In genomic region chr13:113158946-113159345, GRCh38 we compare ENCODE assay signal across 28 cellular contexts. TPM values are rescaled to one million over a fixed set of nuclear protein-coding genes. Genes with fewer than 3 reads are reported as not detected.
"Had no signal": no experiment of that assay in that cellular context is flagged by ENCODE, and none has a peak within 500 bp of the region (broad histone marks: within the 10 kb centered on the region; RNA-seq: fewer than 3 reads in every experiment).

No MANE protein-coding gene starts in this region.

- H3K27ac ChIP-seq: brain microvascular endothelial cell, cardiac muscle cell, Peyer's patch, RWPE1, SJCRH30, VCaP had no signal

- DNase-seq: activated CD4-positive, alpha-beta memory T cell treated with anti-CD3 and anti-CD28 coated beads, Interleukin-2, amount 10 ng/mL, durations not matched to agents 7 days and 5 days; activated CD4-positive, alpha-beta T cell treated with anti-CD3 and anti-CD28 coated beads for 36 hours; activated CD4-positive, alpha-beta T cell treated with anti-CD3 and anti-CD28 coated beads, Interleukin-2, amount 50 U/mL, for 1 hour; activated gamma-delta T cell treated with Interleukin-2 at 50 U/mL for 16 hours; activated naive CD4-positive, alpha-beta T cell treated with anti-CD3 and anti-CD28 coated beads, Interleukin-2, amount 10 ng/mL, durations not matched to agents 7 days and 5 days; activated naive CD8-positive, alpha-beta T cell treated with anti-CD3 and anti-CD28 coated beads for 36 hours; activated T-cell treated with anti-CD3 and anti-CD28 coated beads, Interleukin-2, amount 50 U/mL, for 72 hours; brain microvascular endothelial cell; Kasumi-1; NCI-H1105 treated with DMSO at 0.1 percent for 48 hours; NCI-H1436 treated with DMSO at 0.1 percent for 48 hours; NCI-H187; NCI-H2081 treated with DMSO at 0.1 percent for 48 hours; NCI-H526; NCI-H774; Right ventricle myocardium superior; SK-N-SH; T-helper 1 cell had no signal

- ATAC-seq: activated CD4-positive, alpha-beta T cell treated with anti-CD3 and anti-CD28 coated beads for 36 hours; activated T-cell treated with anti-CD3 and anti-CD28 coated beads, Interleukin-2, amount 50 U/mL, for 72 hours had no signal

- H3K27me3 ChIP-seq: brain microvascular endothelial cell had no signal

- H3K4me2 ChIP-seq: SK-N-SH had no signal

- H3K4me1 ChIP-seq: Peyer's patch had no signal

- H3K9ac ChIP-seq: SK-N-SH had no signal

- H3K9me3 ChIP-seq: Peyer's patch, SJCRH30, SK-N-SH had no signal

- H3K36me3 ChIP-seq: brain microvascular endothelial cell, cardiac muscle cell, Peyer's patch, SJCRH30 had no signal

- H3K4me3 ChIP-seq: cardiac muscle cell, Peyer's patch, SJCRH30 had no signal

RNA-seq across cellular contexts. Expression of gene PROZ, which starts 0.5 kb away (rescaled TPM):
- total RNA-seq: activated CD4-positive, alpha-beta memory T cell treated with anti-CD3 and anti-CD28 coated beads, Interleukin-2, amount 10 ng/mL, durations not matched to agents 7 days and 5 days; activated CD4-positive, alpha-beta T cell treated with anti-CD3 and anti-CD28 coated beads for 36 hours; activated CD8-positive, alpha-beta memory T cell treated with anti-CD3 and anti-CD28 coated beads for 36 hours; activated T-cell treated with anti-CD3 and anti-CD28 coated beads, Interleukin-2, amount 50 U/mL, for 72 hours; activated T-helper 2 cell treated with anti-CD3 and anti-CD28 coated beads, Interferon-gamma antibody, Interleukin-2, Interleukin-4, amounts not matched to agents 10 μg/mL and 5 μg/mL and 100 μg/mL, durations not matched to agents 14 hours and 24 hours and 36 hours; cardiac muscle cell; NCI-H460; Right ventricle myocardium superior; SJCRH30 had no signal
- polyA plus RNA-seq: adipose tissue, SK-N-SH had no signal

RNA-seq across cellular contexts. Expression of gene F10, which starts 36.3 kb away (rescaled TPM):
- total RNA-seq: activated CD4-positive, alpha-beta memory T cell treated with anti-CD3 and anti-CD28 coated beads, Interleukin-2, amount 10 ng/mL, durations not matched to agents 7 days and 5 days; activated CD4-positive, alpha-beta T cell treated with anti-CD3 and anti-CD28 coated beads for 36 hours; activated CD8-positive, alpha-beta memory T cell treated with anti-CD3 and anti-CD28 coated beads for 36 hours; activated naive CD8-positive, alpha-beta T cell treated with anti-CD3 and anti-CD28 coated beads for 36 hours; activated T-cell treated with anti-CD3 and anti-CD28 coated beads, Interleukin-2, amount 50 U/mL, for 72 hours; activated T-helper 2 cell treated with anti-CD3 and anti-CD28 coated beads, Interferon-gamma antibody, Interleukin-2, Interleukin-4, amounts not matched to agents 10 μg/mL and 5 μg/mL and 100 μg/mL, durations not matched to agents 14 hours and 24 hours and 36 hours; T-helper 2 cell treated with Interferon-gamma antibody and Interleukin-4, amounts not matched to agents 100 ng/mL and 5 ng/mL, for 36 hours had no signal

RNA-seq across cellular contexts. Expression of gene F7, which starts 53.4 kb away (rescaled TPM):
- total RNA-seq: activated CD4-positive, alpha-beta memory T cell treated with anti-CD3 and anti-CD28 coated beads, Interleukin-2, amount 10 ng/mL, durations not matched to agents 7 days and 5 days; activated T-cell treated with anti-CD3 and anti-CD28 coated beads, Interleukin-2, amount 50 U/mL, for 72 hours; activated T-helper 2 cell treated with anti-CD3 and anti-CD28 coated beads, Interferon-gamma antibody, Interleukin-2, Interleukin-4, amounts not matched to agents 10 μg/mL and 5 μg/mL and 100 μg/mL, durations not matched to agents 14 hours and 24 hours and 36 hours; SJCRH30; T-helper 2 cell treated with Interferon-gamma antibody and Interleukin-4, amounts not matched to agents 100 ng/mL and 5 ng/mL, for 36 hours had no signal
- polyA plus RNA-seq: cardiac muscle cell, SK-N-SH had no signal
